ENCODE assay signal across 11 cellular contexts in the genomic region with DNA sequence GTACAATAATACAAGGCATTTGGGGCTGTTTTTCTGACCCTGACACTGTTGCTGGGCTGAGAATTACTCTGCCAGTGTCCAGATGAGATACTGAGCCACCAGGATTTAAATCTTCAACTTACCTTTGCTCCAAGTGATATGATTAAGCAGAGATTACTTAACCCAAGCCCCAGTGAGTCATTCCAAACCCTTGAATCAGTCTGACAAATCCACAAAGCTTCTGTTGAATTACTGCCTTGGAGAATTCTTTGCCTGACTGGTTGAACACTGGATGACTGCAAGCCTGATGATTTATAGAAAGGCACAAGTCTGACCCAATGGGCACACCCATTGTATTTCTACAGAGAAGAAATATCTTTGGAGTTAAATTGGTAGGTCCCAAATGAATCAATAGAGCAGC.
DNase-seq lines count a peak whose midpoint lies in the region; ATAC-seq, FAIRE-seq and TF ChIP-seq lines count a peak whose summit lies in the region.
"Had no signal": no experiment of that assay in that cellular context is flagged by ENCODE, and none has a peak within 500 bp of the region (broad histone marks: within the 10 kb centered on the region; RNA-seq: fewer than 3 reads in every experiment).

No MANE protein-coding gene starts in this region.

- H3K4me2 ChIP-seq in HepG2 (ENCODE audit: low read depth, low read length) = no peak overlapping the region

- peaks cover 0 to 2% (median 2%) of the 10 kb centered on the region in 3 donors for H3K27me3 Mint-ChIP-seq in CD14-positive monocyte (ENCODE audit: low read depth in 3 of 3)

- TF ChIP-seq EP300 in HepG2 (IDR thresholded peaks at IDR 0.05; ENCODE audit: low read depth in 2 of 2, low read length in 2 of 2) (no peak), HepG2 (CRISPR knock-in tag; IDR thresholded peaks at IDR 0.05; ENCODE audit: borderline replicate concordance) (no peak)

- H3K4me1 ChIP-seq in HepG2 (ENCODE audit: insufficient read depth, low read length) = no peaks in the 10 kb centered on the region

- no peaks in the 10 kb centered on the region for H3K36me3 Mint-ChIP-seq in CD14-positive monocyte

- H3K27ac ChIP-seq in AG04450 (ENCODE audit: low read depth, low read length) (no peak overlapping the region), HepG2 (ENCODE audit: extremely low read length, insufficient read depth, low read length) (no peak overlapping the region)
- H3K27ac ChIP-seq: left ventricle myocardium inferior had no signal

- H3K4me3 ChIP-seq in AG04450 (ENCODE audit: low read depth, low read length) = no peak overlapping the region
- no peak overlapping the region for H3K4me3 ChIP-seq in astrocyte of the cerebellum (ENCODE audit: low read depth, low read length)
- H3K4me3 ChIP-seq in HepG2 (replicated peaks in 1 of 3; ENCODE audit: insufficient read depth in 1 of 3, low read depth in 2 of 3, low read length in 3 of 3) = no peak overlapping the region
- H3K4me3 ChIP-seq: left ventricle myocardium inferior had no signal

- DNase-seq in AG04450 (ENCODE audit: low read depth, low spot score) (peak; percentile 83), HPDE6-E6E7 (ENCODE audit: extremely low spot score) (peak; percentile 81), astrocyte of the cerebellum (ENCODE audit: low read depth) (peak; percentile 83), HepG2 (ENCODE audit: low spot score) (peak; percentile 39), RPMI8226 (no peak), DMS79 (lab: John Stamatoyannopoulos, UW) (no peak), CD14-positive monocyte (ENCODE audit: low spot score) (no peak)
- DNase-seq: cortex of kidney; left ventricle myocardium inferior; stimulated activated CD4-positive, alpha-beta T cell treated with anti-CD3 and anti-CD28 coated beads, Interleukin-12 subunit alpha, Interleukin-12 subunit beta, amount 100 ng/mL, for 4 hours had no signal

- in situ Hi-C loops in astrocyte of the cerebellum (cut with HindIII; ENCODE audit: low sequenced_read_pairs) = no loop called here
- in situ Hi-C loops in HepG2 (cut with HindIII; ENCODE audit: extremely low pct_ligation_motif_present, low pct_unique_long_range_greater_than_20kb) = no loop called here

- TF ChIP-seq CTCF in AG04450 (IDR thresholded peaks at IDR 0.05; ENCODE audit: low read depth, low read length) (no peak), astrocyte of the cerebellum (IDR thresholded peaks at IDR 0.05; ENCODE audit: low read depth, low read length, missing control alignments) (no peak), HepG2 (CRISPR knock-in tag; IDR thresholded peaks at IDR 0.05) (no peak), CD14-positive monocyte (IDR thresholded peaks at IDR 0.05) (no peak)

- no peak for FAIRE-seq in HepG2 (lab: Jason Lieb, UNC)

- H3K4me1 Mint-ChIP-seq in CD14-positive monocyte = no peaks in the 10 kb centered on the region

- intact Hi-C loops in HepG2 (cut with micrococcal nuclease; ENCODE audit: unreplicated experiment) (no loop called here), CD14-positive monocyte (cut with micrococcal nuclease) (no loop called here)

- ATAC-seq in HepG2 (no peak), HG03460 (IDR thresholded peaks at IDR 0.05; ENCODE audit: unreplicated experiment) (no peak)

- no peaks in the 10 kb centered on the region for H3K79me2 ChIP-seq in HepG2 (ENCODE audit: insufficient read depth, low read length)

- H3K9ac ChIP-seq in HepG2 (ENCODE audit: insufficient read depth, low read depth, low read length) = no peak overlapping the region

- H3K27me3 ChIP-seq in AG04450 (ENCODE audit: control insufficient read depth, insufficient read depth, low read length) (no peaks in the 10 kb centered on the region), HepG2 (ENCODE audit: control insufficient read depth in 1 of 2, insufficient read depth in 2 of 2, low read length in 2 of 2) (no peaks in the 10 kb centered on the region; a peak in 1 of 5 replicates)

- H3K4me3 Mint-ChIP-seq in CD14-positive monocyte = no peak overlapping the region

- POLR2A ChIA-PET in AG04450 (lab: Yijun Ruan, JAX) = interaction anchor here (0.6 to 1.5 kb wide), 4 partner anchors 27 to 1096 kb away, joined by 3 to 9 read pairs (median 4); no protein-coding TSS in a partner anchor
- POLR2A ChIA-PET in HepG2 (lab: Yijun Ruan, JAX) = no interaction called here

- no peak overlapping the region for H3K27ac Mint-ChIP-seq in CD14-positive monocyte

- TF ChIP-seq RAD21 in HepG2 (CRISPR knock-in tag; IDR thresholded peaks at IDR 0.05) = no peak

- CTCF ChIA-PET in AG04450 (lab: Charles Lee) = no interaction called here
- CTCF ChIA-PET in HepG2 (lab: Yijun Ruan, JAX; ENCODE audit: low intra/inter-chr PET ratio, low total read pairs) = no interaction called here

- H3K9me3 Mint-ChIP-seq in CD14-positive monocyte = peaks cover 0 to 5% (median 0%) of the 10 kb centered on the region in 7 donors

- TF ChIP-seq POLR2A in HepG2 (IDR thresholded peaks at IDR 0.05; ENCODE audit: insufficient read depth in 1 of 2, low read depth in 2 of 2, low read length in 2 of 2) = no peak

- no TSS peak for BruUV-seq in HepG2 (replicated peaks; lab: Mats Ljungman, UMichigan)

- no peaks in the 10 kb centered on the region for H4K20me1 ChIP-seq in HepG2 (ENCODE audit: insufficient read depth, low read length)

- no peaks in the 10 kb centered on the region for H3K36me3 ChIP-seq in HepG2 (replicated peaks in 1 of 2; ENCODE audit: control insufficient read depth in 1 of 2, insufficient read depth in 2 of 2, low read length in 2 of 2)
- H3K36me3 ChIP-seq: left ventricle myocardium inferior had no signal

- no peaks in the 10 kb centered on the region for H3K9me3 ChIP-seq in AG04450 (ENCODE audit: control insufficient read depth, insufficient read depth, low read length)
- no peaks in the 10 kb centered on the region for H3K9me3 ChIP-seq in HepG2 (ENCODE audit: low read length)
- H3K9me3 ChIP-seq: left ventricle myocardium inferior had no signal

- no peak overlapping the region for H2AFZ ChIP-seq in HepG2 (ENCODE audit: low read length)

TF ChIP-seq in HepG2, 621 proteins besides CTCF, POLR2A, EP300 and RAD21:
- TF ChIP-seq ZFP90 (CRISPR knock-in tag; IDR thresholded peaks at IDR 0.05; ENCODE audit: borderline replicate concordance) = no peak
- TF ChIP-seq FOSL2 (CRISPR knock-in tag; IDR thresholded peaks at IDR 0.05) = peak; percentile 60
TF ChIP-seq in HepG2: peak in this region for 1.

Comparison
In these comparisons a context has a peak if more than half of its experiments do, and no peak if none do; other contexts are left out.
1. DNase-seq: peak in AG04450 (single experiment), HPDE6-E6E7 (single experiment), astrocyte of the cerebellum (single experiment) and HepG2 (single experiment); none in RPMI8226 (single experiment), DMS79 (single experiment) and CD14-positive monocyte (single experiment).